20 cellular contexts compared by ENCODE assay signal in the genomic region with DNA sequence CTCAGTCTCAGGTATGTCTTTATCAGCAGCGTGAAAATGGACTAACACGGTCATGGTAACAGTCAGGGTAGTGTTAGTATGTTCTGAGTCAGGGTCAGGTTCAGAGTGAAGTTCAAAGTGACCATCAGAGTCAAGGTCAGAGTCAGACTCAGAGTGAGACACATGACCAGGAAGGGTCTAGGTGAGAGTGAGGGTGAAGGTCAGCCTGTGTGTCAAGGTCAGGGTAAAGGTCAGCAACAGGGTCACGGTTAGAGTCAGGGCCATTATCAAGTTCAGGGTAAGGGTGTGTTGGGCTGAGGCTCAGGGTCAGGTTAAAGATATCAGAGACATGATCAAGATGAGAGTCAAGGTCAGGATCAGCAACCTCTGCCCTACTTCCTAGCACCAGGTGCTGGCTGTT.
"Had no signal": no experiment of that assay in that cellular context is flagged by ENCODE, and none has a peak within 500 bp of the region (broad histone marks: within the 10 kb centered on the region; RNA-seq: fewer than 3 reads in every experiment).

No MANE protein-coding gene starts in this region.

- H3K9me3 Mint-ChIP-seq: naive B cell had no signal

- DNase-seq: colonic mucosa; dermis blood vessel endothelial cell; effector CD4-positive, alpha-beta T cell; endodermal cell; heart left ventricle; hippocampal formation; left colon; left ventricle myocardium superior; mesendoderm; naive B cell; nephron progenitor cell; sigmoid colon; stimulated activated naive CD8-positive, alpha-beta T cell treated with anti-CD3 and anti-CD28 coated beads, Interleukin-15, Interleukin-2, amounts not matched to agents 100 U/mL and 50 U/mL, for 24 hours; thyroid gland; upper lobe of left lung had no signal

- H3K27ac ChIP-seq: colonic mucosa, heart left ventricle, neutrophil, sigmoid colon, skin epidermis, suprapubic skin, thyroid gland, upper lobe of left lung, vagina had no signal

- H3K36me3 ChIP-seq: colonic mucosa had no signal

- H3K27ac Mint-ChIP-seq: endodermal cell, nephron progenitor cell had no signal

- H3K27me3 ChIP-seq: colonic mucosa, heart left ventricle, sigmoid colon, suprapubic skin, thyroid gland, upper lobe of left lung, vagina had no signal

- H3K4me3 ChIP-seq: colonic mucosa, heart left ventricle, lung, sigmoid colon, skin epidermis, suprapubic skin, thyroid gland, upper lobe of left lung, vagina had no signal

- ATAC-seq: heart left ventricle; left colon; left ventricle myocardium superior; stimulated activated naive CD8-positive, alpha-beta T cell treated with anti-CD3 and anti-CD28 coated beads, Interleukin-15, Interleukin-2, amounts not matched to agents 100 U/mL and 50 U/mL, for 24 hours had no signal

- H3K4me3 Mint-ChIP-seq: endodermal cell, nephron progenitor cell had no signal

- H3K9me3 ChIP-seq: colonic mucosa, heart left ventricle, neutrophil, sigmoid colon, suprapubic skin, thyroid gland, upper lobe of left lung, vagina had no signal
